In the genomic region with DNA sequence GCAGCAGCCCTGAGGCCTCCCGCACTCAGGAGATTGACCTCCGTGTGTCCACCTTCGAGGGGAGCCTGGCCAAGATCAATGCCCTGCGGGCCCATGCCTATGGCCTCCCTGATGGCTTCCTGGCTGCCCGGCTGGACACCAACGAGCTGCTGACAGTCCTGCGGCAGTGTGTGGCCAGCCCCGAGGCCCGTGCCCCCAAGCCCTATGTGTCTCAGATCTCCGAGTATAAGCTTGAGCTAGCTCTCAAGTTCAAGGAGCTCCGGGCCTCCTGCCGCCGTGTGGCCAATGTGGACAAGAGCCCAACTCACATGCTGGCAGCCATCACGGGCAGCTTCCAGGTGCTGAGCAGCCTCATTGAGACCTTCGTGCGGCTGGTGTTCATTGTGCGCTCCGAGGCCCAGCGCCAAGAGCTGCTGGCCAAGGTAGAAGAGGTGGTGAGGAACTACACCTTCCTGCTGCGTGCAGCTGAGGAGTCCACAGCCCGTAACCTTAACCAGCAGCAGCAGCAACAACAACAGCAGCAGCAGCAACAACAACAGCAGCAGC, we compare ENCODE assay signal across 20 cellular contexts.
"Had no signal": no experiment of that assay in that cellular context is flagged by ENCODE, and none has a peak within 500 bp of the region (broad histone marks: within the 10 kb centered on the region; RNA-seq: fewer than 3 reads in every experiment).

No MANE protein-coding gene starts in this region.

- H3K36me3 ChIP-seq: breast epithelium, gastroesophageal sphincter, uterus had no signal

- DNase-seq: activated CD4-positive, alpha-beta memory T cell treated with anti-CD3 and anti-CD28 coated beads for 36 hours; activated CD4-positive, alpha-beta T cell treated with anti-CD3 and anti-CD28 coated beads for 48 hours; activated naive CD4-positive, alpha-beta T cell treated with anti-CD3 and anti-CD28 coated beads for 36 hours; activated naive CD8-positive, alpha-beta T cell treated with anti-CD3 and anti-CD28 coated beads, Interleukin-2, amount 10 ng/mL, durations not matched to agents 7 days and 5 days; activated T-cell treated with anti-CD3 and anti-CD28 coated beads, Interleukin-2, amount 50 U/mL, for 48 hours; amniotic stem cell; cerebellar nuclear complex; cortex of kidney; head of caudate nucleus; hypothalamus; nucleus accumbens; stimulated activated CD4-positive, alpha-beta T cell treated with anti-CD3 and anti-CD28 coated beads, Interleukin-2, amount 100 ng/mL, for 48 hours; stimulated activated CD8-positive, alpha-beta memory T cell treated with anti-CD3 and anti-CD28 coated beads, Interleukin-4, amount 100 ng/mL, for 48 hours; stimulated activated naive B cell treated with anti-CD40 and anti-IgM and Interleukin-4, amounts not matched to agents 10 μg/mL and 1 μg/mL and 100 μg/mL, for 72 hours; trophoblast cell; uterus had no signal

- ATAC-seq: gastroesophageal sphincter; stimulated activated naive B cell treated with anti-CD40 and anti-IgM and Interleukin-4, amounts not matched to agents 10 μg/mL and 1 μg/mL and 100 μg/mL, for 72 hours had no signal

- H3K27me3 ChIP-seq: gastroesophageal sphincter, uterus had no signal

- H3K9me3 ChIP-seq: breast epithelium, gastroesophageal sphincter, uterus had no signal

- H3K4me3 ChIP-seq: breast epithelium, gastroesophageal sphincter, uterus had no signal

- H3K4me1 ChIP-seq: breast epithelium, gastroesophageal sphincter, parathyroid adenoma, uterus had no signal

- H3K27ac ChIP-seq: breast epithelium, epithelial cell of prostate, gastroesophageal sphincter, parathyroid adenoma, uterus had no signal
